In genomic region chr7:4641667-4642467, GRCh38 we compare ENCODE assay signal across 1 cellular context.
A peak's percentile ranks its signal among the peaks of the same experiment; 100 is the strongest.
TF ChIP-seq lines count a peak whose summit lies in the region.

No MANE protein-coding gene starts in this region.

TF ChIP-seq in Ishikawa, 13 proteins besides CTCF, POLR2A, EP300 and RAD21 (continued from another document):
- TF ChIP-seq REST (IDR thresholded peaks at IDR 0.05; ENCODE audit: low read depth) (no peak), YY1 (IDR thresholded peaks at IDR 0.05; ENCODE audit: low read depth) (0 out of 2 replicates have a peak, but pooled peaks have one; percentile 36), TCF12 (IDR thresholded peaks at IDR 0.05; ENCODE audit: low read depth) (peak; percentile 61; the same call in 1 of the 2 replicates), ZBTB7A (IDR thresholded peaks at IDR 0.05; ENCODE audit: low read depth) (0 out of 2 replicates have a peak, but pooled peaks have one; percentile 59), MAX (IDR thresholded peaks at IDR 0.05) (peak; percentile 99), FOXM1 (IDR thresholded peaks at IDR 0.05; ENCODE audit: borderline replicate concordance, low read depth) (no peak), NFIC (IDR thresholded peaks at IDR 0.05) (peak; percentile 15; the same call in 1 of the 2 replicates)
- TF ChIP-seq, protein P1, sequence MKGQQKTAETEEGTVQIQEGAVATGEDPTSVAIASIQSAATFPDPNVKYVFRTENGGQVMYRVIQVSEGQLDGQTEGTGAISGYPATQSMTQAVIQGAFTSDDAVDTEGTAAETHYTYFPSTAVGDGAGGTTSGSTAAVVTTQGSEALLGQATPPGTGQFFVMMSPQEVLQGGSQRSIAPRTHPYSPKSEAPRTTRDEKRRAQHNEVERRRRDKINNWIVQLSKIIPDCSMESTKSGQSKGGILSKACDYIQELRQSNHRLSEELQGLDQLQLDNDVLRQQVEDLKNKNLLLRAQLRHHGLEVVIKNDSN (IDR thresholded peaks at IDR 0.05) = peak; percentile 87
